In genomic region chr1:247440001-247440620, GRCh38 we compare ENCODE assay signal across 1 cellular context.
A peak's percentile ranks its signal among the peaks of the same experiment; 100 is the strongest.
TF ChIP-seq lines count a peak whose summit lies in the region.

No MANE protein-coding gene starts in this region.

TF ChIP-seq in GM12878, 131 proteins besides CTCF, POLR2A, EP300 and RAD21 (continued from another document and continues in another):
- TF ChIP-seq, protein P1, sequence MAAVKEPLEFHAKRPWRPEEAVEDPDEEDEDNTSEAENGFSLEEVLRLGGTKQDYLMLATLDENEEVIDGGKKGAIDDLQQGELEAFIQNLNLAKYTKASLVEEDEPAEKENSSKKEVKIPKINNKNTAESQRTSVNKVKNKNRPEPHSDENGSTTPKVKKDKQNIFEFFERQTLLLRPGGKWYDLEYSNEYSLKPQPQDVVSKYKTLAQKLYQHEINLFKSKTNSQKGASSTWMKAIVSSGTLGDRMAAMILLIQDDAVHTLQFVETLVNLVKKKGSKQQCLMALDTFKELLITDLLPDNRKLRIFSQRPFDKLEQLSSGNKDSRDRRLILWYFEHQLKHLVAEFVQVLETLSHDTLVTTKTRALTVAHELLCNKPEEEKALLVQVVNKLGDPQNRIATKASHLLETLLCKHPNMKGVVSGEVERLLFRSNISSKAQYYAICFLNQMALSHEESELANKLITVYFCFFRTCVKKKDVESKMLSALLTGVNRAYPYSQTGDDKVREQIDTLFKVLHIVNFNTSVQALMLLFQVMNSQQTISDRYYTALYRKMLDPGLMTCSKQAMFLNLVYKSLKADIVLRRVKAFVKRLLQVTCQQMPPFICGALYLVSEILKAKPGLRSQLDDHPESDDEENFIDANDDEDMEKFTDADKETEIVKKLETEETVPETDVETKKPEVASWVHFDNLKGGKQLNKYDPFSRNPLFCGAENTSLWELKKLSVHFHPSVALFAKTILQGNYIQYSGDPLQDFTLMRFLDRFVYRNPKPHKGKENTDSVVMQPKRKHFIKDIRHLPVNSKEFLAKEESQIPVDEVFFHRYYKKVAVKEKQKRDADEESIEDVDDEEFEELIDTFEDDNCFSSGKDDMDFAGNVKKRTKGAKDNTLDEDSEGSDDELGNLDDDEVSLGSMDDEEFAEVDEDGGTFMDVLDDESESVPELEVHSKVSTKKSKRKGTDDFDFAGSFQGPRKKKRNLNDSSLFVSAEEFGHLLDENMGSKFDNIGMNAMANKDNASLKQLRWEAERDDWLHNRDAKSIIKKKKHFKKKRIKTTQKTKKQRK (IDR thresholded peaks at IDR 0.05; ENCODE audit: low read depth, low read length) = no peak
- TF ChIP-seq SIX5 (IDR thresholded peaks at IDR 0.05; ENCODE audit: low read depth, low read length, severe bottlenecking) = peak; percentile 6
- no peak for TF ChIP-seq ZNF207 (IDR thresholded peaks at IDR 0.05; ENCODE audit: borderline replicate concordance)
- TF ChIP-seq SPI1 (IDR thresholded peaks at IDR 0.05; ENCODE audit: borderline replicate concordance, insufficient read depth, low read depth, low read length) = peak; percentile 85
- peak; percentile 90 for TF ChIP-seq TBL1XR1 (IDR thresholded peaks at IDR 0.05; ENCODE audit: low read depth, low read length)
- TF ChIP-seq, protein P2, sequence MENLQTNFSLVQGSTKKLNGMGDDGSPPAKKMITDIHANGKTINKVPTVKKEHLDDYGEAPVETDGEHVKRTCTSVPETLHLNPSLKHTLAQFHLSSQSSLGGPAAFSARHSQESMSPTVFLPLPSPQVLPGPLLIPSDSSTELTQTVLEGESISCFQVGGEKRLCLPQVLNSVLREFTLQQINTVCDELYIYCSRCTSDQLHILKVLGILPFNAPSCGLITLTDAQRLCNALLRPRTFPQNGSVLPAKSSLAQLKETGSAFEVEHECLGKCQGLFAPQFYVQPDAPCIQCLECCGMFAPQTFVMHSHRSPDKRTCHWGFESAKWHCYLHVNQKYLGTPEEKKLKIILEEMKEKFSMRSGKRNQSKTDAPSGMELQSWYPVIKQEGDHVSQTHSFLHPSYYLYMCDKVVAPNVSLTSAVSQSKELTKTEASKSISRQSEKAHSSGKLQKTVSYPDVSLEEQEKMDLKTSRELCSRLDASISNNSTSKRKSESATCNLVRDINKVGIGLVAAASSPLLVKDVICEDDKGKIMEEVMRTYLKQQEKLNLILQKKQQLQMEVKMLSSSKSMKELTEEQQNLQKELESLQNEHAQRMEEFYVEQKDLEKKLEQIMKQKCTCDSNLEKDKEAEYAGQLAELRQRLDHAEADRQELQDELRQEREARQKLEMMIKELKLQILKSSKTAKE (IDR thresholded peaks at IDR 0.05; ENCODE audit: low read depth, poor library complexity, severe bottlenecking) = peak; percentile 90
- peak; percentile 96 for TF ChIP-seq MTA2 (IDR thresholded peaks at IDR 0.05; ENCODE audit: low read depth)
- TF ChIP-seq PAX8 (IDR thresholded peaks at IDR 0.05) = 0 out of 2 replicates have a peak, but pooled peaks have one; percentile 17
- TF ChIP-seq RELA (IDR thresholded peaks at IDR 0.05; ENCODE audit: borderline replicate concordance, partially characterized antibody) = peak; percentile 94
- peak; percentile 72; the same call in 1 of the 2 replicates for TF ChIP-seq LARP7 (IDR thresholded peaks at IDR 0.05)
- TF ChIP-seq NFYA (IDR thresholded peaks at IDR 0.05; ENCODE audit: borderline replicate concordance, low read depth, low read length) = no peak
- TF ChIP-seq DPF2 (IDR thresholded peaks at IDR 0.05) = peak; percentile 98
- TF ChIP-seq, protein P3, sequence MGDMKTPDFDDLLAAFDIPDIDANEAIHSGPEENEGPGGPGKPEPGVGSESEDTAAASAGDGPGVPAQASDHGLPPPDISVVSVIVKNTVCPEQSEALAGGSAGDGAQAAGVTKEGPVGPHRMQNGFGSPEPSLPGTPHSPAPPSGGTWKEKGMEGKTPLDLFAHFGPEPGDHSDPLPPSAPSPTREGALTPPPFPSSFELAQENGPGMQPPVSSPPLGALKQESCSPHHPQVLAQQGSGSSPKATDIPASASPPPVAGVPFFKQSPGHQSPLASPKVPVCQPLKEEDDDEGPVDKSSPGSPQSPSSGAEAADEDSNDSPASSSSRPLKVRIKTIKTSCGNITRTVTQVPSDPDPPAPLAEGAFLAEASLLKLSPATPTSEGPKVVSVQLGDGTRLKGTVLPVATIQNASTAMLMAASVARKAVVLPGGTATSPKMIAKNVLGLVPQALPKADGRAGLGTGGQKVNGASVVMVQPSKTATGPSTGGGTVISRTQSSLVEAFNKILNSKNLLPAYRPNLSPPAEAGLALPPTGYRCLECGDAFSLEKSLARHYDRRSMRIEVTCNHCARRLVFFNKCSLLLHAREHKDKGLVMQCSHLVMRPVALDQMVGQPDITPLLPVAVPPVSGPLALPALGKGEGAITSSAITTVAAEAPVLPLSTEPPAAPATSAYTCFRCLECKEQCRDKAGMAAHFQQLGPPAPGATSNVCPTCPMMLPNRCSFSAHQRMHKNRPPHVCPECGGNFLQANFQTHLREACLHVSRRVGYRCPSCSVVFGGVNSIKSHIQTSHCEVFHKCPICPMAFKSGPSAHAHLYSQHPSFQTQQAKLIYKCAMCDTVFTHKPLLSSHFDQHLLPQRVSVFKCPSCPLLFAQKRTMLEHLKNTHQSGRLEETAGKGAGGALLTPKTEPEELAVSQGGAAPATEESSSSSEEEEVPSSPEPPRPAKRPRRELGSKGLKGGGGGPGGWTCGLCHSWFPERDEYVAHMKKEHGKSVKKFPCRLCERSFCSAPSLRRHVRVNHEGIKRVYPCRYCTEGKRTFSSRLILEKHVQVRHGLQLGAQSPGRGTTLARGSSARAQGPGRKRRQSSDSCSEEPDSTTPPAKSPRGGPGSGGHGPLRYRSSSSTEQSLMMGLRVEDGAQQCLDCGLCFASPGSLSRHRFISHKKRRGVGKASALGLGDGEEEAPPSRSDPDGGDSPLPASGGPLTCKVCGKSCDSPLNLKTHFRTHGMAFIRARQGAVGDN (IDR thresholded peaks at IDR 0.05) = peak; percentile 74
- TF ChIP-seq, protein P4, sequence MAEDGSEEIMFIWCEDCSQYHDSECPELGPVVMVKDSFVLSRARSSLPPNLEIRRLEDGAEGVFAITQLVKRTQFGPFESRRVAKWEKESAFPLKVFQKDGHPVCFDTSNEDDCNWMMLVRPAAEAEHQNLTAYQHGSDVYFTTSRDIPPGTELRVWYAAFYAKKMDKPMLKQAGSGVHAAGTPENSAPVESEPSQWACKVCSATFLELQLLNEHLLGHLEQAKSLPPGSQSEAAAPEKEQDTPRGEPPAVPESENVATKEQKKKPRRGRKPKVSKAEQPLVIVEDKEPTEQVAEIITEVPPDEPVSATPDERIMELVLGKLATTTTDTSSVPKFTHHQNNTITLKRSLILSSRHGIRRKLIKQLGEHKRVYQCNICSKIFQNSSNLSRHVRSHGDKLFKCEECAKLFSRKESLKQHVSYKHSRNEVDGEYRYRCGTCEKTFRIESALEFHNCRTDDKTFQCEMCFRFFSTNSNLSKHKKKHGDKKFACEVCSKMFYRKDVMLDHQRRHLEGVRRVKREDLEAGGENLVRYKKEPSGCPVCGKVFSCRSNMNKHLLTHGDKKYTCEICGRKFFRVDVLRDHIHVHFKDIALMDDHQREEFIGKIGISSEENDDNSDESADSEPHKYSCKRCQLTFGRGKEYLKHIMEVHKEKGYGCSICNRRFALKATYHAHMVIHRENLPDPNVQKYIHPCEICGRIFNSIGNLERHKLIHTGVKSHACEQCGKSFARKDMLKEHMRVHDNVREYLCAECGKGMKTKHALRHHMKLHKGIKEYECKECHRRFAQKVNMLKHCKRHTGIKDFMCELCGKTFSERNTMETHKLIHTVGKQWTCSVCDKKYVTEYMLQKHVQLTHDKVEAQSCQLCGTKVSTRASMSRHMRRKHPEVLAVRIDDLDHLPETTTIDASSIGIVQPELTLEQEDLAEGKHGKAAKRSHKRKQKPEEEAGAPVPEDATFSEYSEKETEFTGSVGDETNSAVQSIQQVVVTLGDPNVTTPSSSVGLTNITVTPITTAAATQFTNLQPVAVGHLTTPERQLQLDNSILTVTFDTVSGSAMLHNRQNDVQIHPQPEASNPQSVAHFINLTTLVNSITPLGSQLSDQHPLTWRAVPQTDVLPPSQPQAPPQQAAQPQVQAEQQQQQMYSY (CRISPR knock-in tag; IDR thresholded peaks at IDR 0.05) = no peak
- TF ChIP-seq CEBPB (IDR thresholded peaks at IDR 0.05; ENCODE audit: borderline replicate concordance in 1 of 2, low read depth in 2 of 2, low read length in 2 of 2) = peak in 1 of 2 experiments; percentile 61; a peak in 1 of 4 replicates
- TF ChIP-seq, protein P5, sequence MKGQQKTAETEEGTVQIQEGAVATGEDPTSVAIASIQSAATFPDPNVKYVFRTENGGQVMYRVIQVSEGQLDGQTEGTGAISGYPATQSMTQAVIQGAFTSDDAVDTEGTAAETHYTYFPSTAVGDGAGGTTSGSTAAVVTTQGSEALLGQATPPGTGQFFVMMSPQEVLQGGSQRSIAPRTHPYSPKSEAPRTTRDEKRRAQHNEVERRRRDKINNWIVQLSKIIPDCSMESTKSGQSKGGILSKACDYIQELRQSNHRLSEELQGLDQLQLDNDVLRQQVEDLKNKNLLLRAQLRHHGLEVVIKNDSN (IDR thresholded peaks at IDR 0.05; ENCODE audit: borderline replicate concordance, extremely low read length, insufficient read depth, low read depth, low read length) = no peak
- TF ChIP-seq MXI1 (IDR thresholded peaks at IDR 0.05; ENCODE audit: low read depth, low read length) = no peak; the same call in 1 of the 2 replicates
- TF ChIP-seq SMAD1 (IDR thresholded peaks at IDR 0.05; ENCODE audit: low read depth, partially characterized antibody) = no peak
- TF ChIP-seq HDAC2 (IDR thresholded peaks at IDR 0.05) = no peak
- TF ChIP-seq, protein P6, sequence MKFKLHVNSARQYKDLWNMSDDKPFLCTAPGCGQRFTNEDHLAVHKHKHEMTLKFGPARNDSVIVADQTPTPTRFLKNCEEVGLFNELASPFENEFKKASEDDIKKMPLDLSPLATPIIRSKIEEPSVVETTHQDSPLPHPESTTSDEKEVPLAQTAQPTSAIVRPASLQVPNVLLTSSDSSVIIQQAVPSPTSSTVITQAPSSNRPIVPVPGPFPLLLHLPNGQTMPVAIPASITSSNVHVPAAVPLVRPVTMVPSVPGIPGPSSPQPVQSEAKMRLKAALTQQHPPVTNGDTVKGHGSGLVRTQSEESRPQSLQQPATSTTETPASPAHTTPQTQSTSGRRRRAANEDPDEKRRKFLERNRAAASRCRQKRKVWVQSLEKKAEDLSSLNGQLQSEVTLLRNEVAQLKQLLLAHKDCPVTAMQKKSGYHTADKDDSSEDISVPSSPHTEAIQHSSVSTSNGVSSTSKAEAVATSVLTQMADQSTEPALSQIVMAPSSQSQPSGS (IDR thresholded peaks at IDR 0.05; ENCODE audit: low read length) = peak; percentile 83
- peak; percentile 78 for TF ChIP-seq KLF5 (IDR thresholded peaks at IDR 0.05; ENCODE audit: partially characterized antibody)
- TF ChIP-seq, protein P7, sequence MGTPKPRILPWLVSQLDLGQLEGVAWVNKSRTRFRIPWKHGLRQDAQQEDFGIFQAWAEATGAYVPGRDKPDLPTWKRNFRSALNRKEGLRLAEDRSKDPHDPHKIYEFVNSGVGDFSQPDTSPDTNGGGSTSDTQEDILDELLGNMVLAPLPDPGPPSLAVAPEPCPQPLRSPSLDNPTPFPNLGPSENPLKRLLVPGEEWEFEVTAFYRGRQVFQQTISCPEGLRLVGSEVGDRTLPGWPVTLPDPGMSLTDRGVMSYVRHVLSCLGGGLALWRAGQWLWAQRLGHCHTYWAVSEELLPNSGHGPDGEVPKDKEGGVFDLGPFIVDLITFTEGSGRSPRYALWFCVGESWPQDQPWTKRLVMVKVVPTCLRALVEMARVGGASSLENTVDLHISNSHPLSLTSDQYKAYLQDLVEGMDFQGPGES (IDR thresholded peaks at IDR 0.05) = no peak
- TF ChIP-seq BACH1 (IDR thresholded peaks at IDR 0.05; ENCODE audit: borderline replicate concordance) = peak; percentile 84; the same call in 1 of the 2 replicates
- no peak for TF ChIP-seq CHD1 (IDR thresholded peaks at IDR 0.05; ENCODE audit: low read depth, low read length)
- TF ChIP-seq RFX5 (IDR thresholded peaks at IDR 0.05; ENCODE audit: low read depth, low read length) = no peak
- peak; percentile 70; the same call in 1 of the 2 replicates for TF ChIP-seq POLR2AphosphoS5 (IDR thresholded peaks at IDR 0.05; ENCODE audit: low read length)
- peak; percentile 72 for TF ChIP-seq RUNX3 (IDR thresholded peaks at IDR 0.05; ENCODE audit: low read length)
- peak; percentile 48 for TF ChIP-seq GATAD2B (conservative IDR thresholded peaks at IDR 0.05; ENCODE audit: low read depth)
- TF ChIP-seq, protein P8, sequence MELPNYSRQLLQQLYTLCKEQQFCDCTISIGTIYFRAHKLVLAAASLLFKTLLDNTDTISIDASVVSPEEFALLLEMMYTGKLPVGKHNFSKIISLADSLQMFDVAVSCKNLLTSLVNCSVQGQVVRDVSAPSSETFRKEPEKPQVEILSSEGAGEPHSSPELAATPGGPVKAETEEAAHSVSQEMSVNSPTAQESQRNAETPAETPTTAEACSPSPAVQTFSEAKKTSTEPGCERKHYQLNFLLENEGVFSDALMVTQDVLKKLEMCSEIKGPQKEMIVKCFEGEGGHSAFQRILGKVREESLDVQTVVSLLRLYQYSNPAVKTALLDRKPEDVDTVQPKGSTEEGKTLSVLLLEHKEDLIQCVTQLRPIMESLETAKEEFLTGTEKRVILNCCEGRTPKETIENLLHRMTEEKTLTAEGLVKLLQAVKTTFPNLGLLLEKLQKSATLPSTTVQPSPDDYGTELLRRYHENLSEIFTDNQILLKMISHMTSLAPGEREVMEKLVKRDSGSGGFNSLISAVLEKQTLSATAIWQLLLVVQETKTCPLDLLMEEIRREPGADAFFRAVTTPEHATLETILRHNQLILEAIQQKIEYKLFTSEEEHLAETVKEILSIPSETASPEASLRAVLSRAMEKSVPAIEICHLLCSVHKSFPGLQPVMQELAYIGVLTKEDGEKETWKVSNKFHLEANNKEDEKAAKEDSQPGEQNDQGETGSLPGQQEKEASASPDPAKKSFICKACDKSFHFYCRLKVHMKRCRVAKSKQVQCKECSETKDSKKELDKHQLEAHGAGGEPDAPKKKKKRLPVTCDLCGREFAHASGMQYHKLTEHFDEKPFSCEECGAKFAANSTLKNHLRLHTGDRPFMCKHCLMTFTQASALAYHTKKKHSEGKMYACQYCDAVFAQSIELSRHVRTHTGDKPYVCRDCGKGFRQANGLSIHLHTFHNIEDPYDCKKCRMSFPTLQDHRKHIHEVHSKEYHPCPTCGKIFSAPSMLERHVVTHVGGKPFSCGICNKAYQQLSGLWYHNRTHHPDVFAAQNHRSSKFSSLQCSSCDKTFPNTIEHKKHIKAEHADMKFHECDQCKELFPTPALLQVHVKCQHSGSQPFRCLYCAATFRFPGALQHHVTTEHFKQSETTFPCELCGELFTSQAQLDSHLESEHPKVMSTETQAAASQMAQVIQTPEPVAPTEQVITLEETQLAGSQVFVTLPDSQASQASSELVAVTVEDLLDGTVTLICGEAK (IDR thresholded peaks at IDR 0.05; ENCODE audit: borderline replicate concordance) = no peak
- TF ChIP-seq IRF4 (IDR thresholded peaks at IDR 0.05; ENCODE audit: low read depth, low read length) = peak; percentile 87
- no peak for TF ChIP-seq TCF3 (IDR thresholded peaks at IDR 0.05; ENCODE audit: borderline replicate concordance, insufficient read depth, low read depth, low read length)
- TF ChIP-seq RELB (IDR thresholded peaks at IDR 0.05; ENCODE audit: low read depth) = peak; percentile 99
- no peak for TF ChIP-seq SUPT20H (IDR thresholded peaks at IDR 0.05; ENCODE audit: borderline replicate concordance, control insufficient read depth, low read depth, low read length)
